16 cellular contexts compared by ENCODE assay signal in the genomic region with DNA sequence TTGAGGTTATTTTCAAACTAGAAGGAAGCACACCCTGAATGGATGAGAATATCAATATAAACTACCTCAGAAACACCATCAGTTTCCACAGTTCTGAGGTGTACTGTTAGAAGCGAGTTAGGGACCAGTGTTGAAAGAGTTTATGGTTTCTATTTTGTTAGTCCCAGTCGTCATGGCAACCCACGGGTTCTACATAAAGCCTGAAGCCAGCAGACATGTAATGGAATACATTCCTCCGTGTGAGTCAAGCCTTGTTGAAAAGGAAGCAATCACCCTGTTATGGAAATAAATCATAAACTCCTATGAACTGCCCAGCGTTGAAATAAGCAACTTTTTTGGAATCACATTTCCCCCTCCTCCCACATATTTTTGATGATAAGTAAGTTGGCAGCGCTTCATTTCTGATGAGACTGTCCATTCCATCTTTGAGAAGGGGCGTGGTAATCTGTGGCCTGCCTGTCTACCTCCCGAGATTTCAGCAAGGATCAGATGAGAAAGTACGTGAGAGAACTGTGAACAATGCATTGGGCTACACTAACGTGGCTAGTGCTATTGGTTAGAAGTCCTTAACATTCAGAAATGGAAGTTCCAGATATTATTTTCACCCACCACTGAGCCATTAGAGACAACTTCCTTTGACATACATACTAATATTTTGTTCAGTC. TPM values are rescaled to one million over a fixed set of nuclear protein-coding genes. Genes with fewer than 3 reads are reported as not detected.
DNase-seq lines count a peak whose midpoint lies in the region; ATAC-seq and TF ChIP-seq lines count a peak whose summit lies in the region.
"Had no signal": no experiment of that assay in that cellular context is flagged by ENCODE, and none has a peak within 500 bp of the region (broad histone marks: within the 10 kb centered on the region; RNA-seq: fewer than 3 reads in every experiment).

No MANE protein-coding gene starts in this region.

- H3K4me3 ChIP-seq in coronary artery (peak overlapping the region; percentile 50), testis (no peak overlapping the region), thyroid gland (replicated peaks in 1 of 3) (no peak overlapping the region)
- H3K4me3 ChIP-seq: GM12878, transverse colon had no signal

- WGBS in testis, 2 donors = 38 to 52% methylated on average over 8 to 10 of the region's 10 CpGs
- 60 to 69% methylated on average over 10 of the region's 10 CpGs for WGBS in thyroid gland, 2 donors

- ATAC-seq in natural killer cell = no peak
- ATAC-seq: GM12878 had no signal

- H3K27ac Mint-ChIP-seq in natural killer cell = no peak overlapping the region
- H3K27ac Mint-ChIP-seq: CD8-positive, alpha-beta memory T cell; memory B cell had no signal

- no peaks in the 10 kb centered on the region for H3K4me1 Mint-ChIP-seq in natural killer cell
- H3K4me1 Mint-ChIP-seq: CD8-positive, alpha-beta memory T cell; central memory CD8-positive, alpha-beta T cell; memory B cell had no signal

- intact Hi-C loops in testis (cut with DNase I; ENCODE audit: low total_unique reads) = no loop called here
- intact Hi-C loops in thyroid gland (cut with DNase I) = no loop called here
- intact Hi-C loops in natural killer cell (cut with micrococcal nuclease) = no loop called here

- H3K4me1 ChIP-seq in testis = no peaks in the 10 kb centered on the region
- H3K4me1 ChIP-seq in thyroid gland = no peaks in the 10 kb centered on the region
- H3K4me1 ChIP-seq: transverse colon had no signal

- peaks cover 0 to 12% of the 10 kb centered on the region in 2 donors for H3K27me3 Mint-ChIP-seq in natural killer cell (ENCODE audit: low read depth in 2 of 2)
- H3K27me3 Mint-ChIP-seq: central memory CD8-positive, alpha-beta T cell had no signal

- no peak for TF ChIP-seq POLR2A in testis (IDR thresholded peaks at IDR 0.05)
- TF ChIP-seq POLR2A in thyroid gland (IDR thresholded peaks at IDR 0.05) = no peak

- TF ChIP-seq CTCF in coronary artery (IDR thresholded peaks at IDR 0.05) (no peak), testis (IDR thresholded peaks at IDR 0.05) (no peak), thyroid gland (IDR thresholded peaks at IDR 0.05) (no peak), natural killer cell (IDR thresholded peaks at IDR 0.05) (no peak)

- H3K27me3 ChIP-seq in testis (no peaks in the 10 kb centered on the region), thyroid gland (no peaks in the 10 kb centered on the region)
- H3K27me3 ChIP-seq: transverse colon had no signal

- no peaks in the 10 kb centered on the region for H3K9me3 Mint-ChIP-seq in natural killer cell
- H3K9me3 Mint-ChIP-seq: central memory CD8-positive, alpha-beta T cell; memory B cell had no signal

- no peak overlapping the region for H3K4me3 Mint-ChIP-seq in natural killer cell
- H3K4me3 Mint-ChIP-seq: CD8-positive, alpha-beta memory T cell; central memory CD8-positive, alpha-beta T cell; memory B cell had no signal

- no peaks in the 10 kb centered on the region for H3K36me3 Mint-ChIP-seq in natural killer cell
- H3K36me3 Mint-ChIP-seq: CD8-positive, alpha-beta memory T cell; memory B cell had no signal

- H3K9me3 ChIP-seq in testis (no peaks in the 10 kb centered on the region), thyroid gland (no peaks in the 10 kb centered on the region)
- H3K9me3 ChIP-seq: transverse colon had no signal

- no peaks in the 10 kb centered on the region for H3K36me3 ChIP-seq in testis (ENCODE audit: low read depth, missing control alignments)
- no peaks in the 10 kb centered on the region for H3K36me3 ChIP-seq in thyroid gland
- H3K36me3 ChIP-seq: transverse colon had no signal

- H3K27ac ChIP-seq in coronary artery (peak overlapping the region; percentile 68 to 76), testis (no peak overlapping the region), thyroid gland (no peak overlapping the region)
- H3K27ac ChIP-seq: transverse colon, VCaP had no signal

- peak; percentile 28 for DNase-seq in AG08396 (ENCODE audit: low spot score)
- DNase-seq in HS-5 (ENCODE audit: low read depth) = peak; percentile 65
- no peak for DNase-seq in coronary artery (ENCODE audit: low spot score)
- DNase-seq in lung microvascular endothelial cell (ENCODE audit: low read depth in 2 of 2) = peak; percentile 2 to 44
- DNase-seq in testis = no peak
- DNase-seq in thyroid gland = no peak
- no peak for DNase-seq in activated CD8-positive, alpha-beta memory T cell treated with anti-CD3 and anti-CD28 coated beads, Interleukin-2, amount 50 U/mL, for 4 hours
- DNase-seq in natural killer cell = no peak
- DNase-seq: activated T-cell treated with anti-CD3 and anti-CD28 coated beads, Interleukin-2, amount 50 U/mL, for 48 hours; CD8-positive, alpha-beta memory T cell; SHP77; transverse colon had no signal

RNA-seq across cellular contexts. Expression of a gene that starts 40.4 kb away (rescaled TPM):
- total RNA-seq in lung microvascular endothelial cell = 54.8 and 63.4 TPM in 2 replicates
- 10 to 100 TPM; 45.4 to 69.2 TPM for total RNA-seq in testis
- 76.9 TPM for polyA plus RNA-seq in testis (ENCODE audit: insufficient read depth, low read depth, low replicate concordance)
- 100 to 1,000 TPM; 102 to 131 (median 123) TPM for total RNA-seq in thyroid gland
- 100 to 1,000 TPM; 131 to 164 (median 154) TPM for total RNA-seq in natural killer cell

Comparison
In these comparisons a context has a peak if more than half of its experiments do, and no peak if none do; other contexts are left out.
1. DNase-seq: peak in AG08396 (single experiment), HS-5 (single experiment) and lung microvascular endothelial cell (2 of 2); none in coronary artery (single experiment), testis (single experiment), thyroid gland (0 of 2), activated CD8-positive, alpha-beta memory T cell treated with anti-CD3 and anti-CD28 coated beads, Interleukin-2, amount 50 U/mL, for 4 hours (single experiment) and natural killer cell (single experiment).
2. H3K27ac ChIP-seq: peak in coronary artery (2 of 2); none in testis (0 of 2) and thyroid gland (0 of 3).